Comparison of ENCODE assay signal across 11 cellular contexts in the genomic region with DNA sequence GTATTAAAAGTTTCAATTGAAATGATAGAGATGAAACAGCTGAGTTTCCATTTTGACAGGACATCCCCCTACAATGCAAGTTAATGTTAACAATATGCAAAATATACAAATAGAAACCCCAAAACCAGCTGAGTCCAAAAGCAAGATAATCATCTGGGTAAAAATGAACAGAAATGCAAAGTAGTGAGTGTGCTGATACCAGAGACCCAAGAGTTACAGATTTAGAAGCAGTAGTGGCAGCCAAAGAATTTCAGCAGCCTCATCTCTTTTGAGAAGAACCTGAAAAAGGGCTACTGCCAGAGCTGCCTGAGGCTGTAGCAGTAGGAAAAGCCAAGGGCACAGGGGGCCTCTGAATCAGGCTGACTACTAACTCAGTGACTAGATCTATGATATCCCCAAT.
A peak's percentile ranks its signal among the peaks of the same experiment; 100 is the strongest.
DNase-seq lines count a peak whose midpoint lies in the region; ATAC-seq and TF ChIP-seq lines count a peak whose summit lies in the region.
"Had no signal": no experiment of that assay in that cellular context is flagged by ENCODE, and none has a peak within 500 bp of the region (broad histone marks: within the 10 kb centered on the region; RNA-seq: fewer than 3 reads in every experiment).

No MANE protein-coding gene starts in this region.

- no peaks in the 10 kb centered on the region for H3K36me3 ChIP-seq in thoracic aorta

- H3K9me3 ChIP-seq in thoracic aorta: no peaks in the 10 kb centered on the region

- H3K4me3 ChIP-seq in coronary artery (no peak overlapping the region), thoracic aorta (peak overlapping the region; percentile 11)
- H3K4me3 ChIP-seq: K562 had no signal

- peaks cover 38 to 57% of the 10 kb centered on the region in 2 donors for H3K4me1 ChIP-seq in thoracic aorta (ENCODE audit: control insufficient read depth in 1 of 2, low read depth in 2 of 2)

- no peaks in the 10 kb centered on the region for H3K27me3 ChIP-seq in thoracic aorta (replicated peaks; ENCODE audit: insufficient read depth)

- TF ChIP-seq CTCF in coronary artery (IDR thresholded peaks at IDR 0.05) (no peak), thoracic aorta (IDR thresholded peaks at IDR 0.05) (no peak)

- H3K27ac ChIP-seq in coronary artery (peak overlapping the region; percentile 43 to 73), thoracic aorta (peak overlapping the region; percentile 67 to 81)
- H3K27ac ChIP-seq: VCaP had no signal

- peak; percentile 85 for ATAC-seq in GM19023 (IDR thresholded peaks at IDR 0.05; ENCODE audit: unreplicated experiment)
- ATAC-seq in HG02798 (IDR thresholded peaks at IDR 0.05; ENCODE audit: poor library complexity, unreplicated experiment): peak; percentile 78
- ATAC-seq in thoracic aorta (ENCODE audit: insufficient number of reproducible peaks, low FRiP score, low read depth): no peak
- ATAC-seq in HG02840 (IDR thresholded peaks at IDR 0.05; ENCODE audit: low FRiP score, unreplicated experiment): no peak
- ATAC-seq: K562 had no signal

- no peak for DNase-seq in coronary artery (ENCODE audit: low spot score)
- no peak for DNase-seq in thoracic aorta (ENCODE audit: low spot score)
- no peak for DNase-seq in stimulated activated naive CD4-positive, alpha-beta T cell treated with Interleukin-2 at 50 U/mL for 16 hours (lab: John Stamatoyannopoulos, UW)
- no peak for DNase-seq in GDM1 (lab: John Stamatoyannopoulos, UW)
- no peak for DNase-seq in cerebellar cortex (ENCODE audit: low spot score)
- DNase-seq: mesendoderm had no signal

Comparison
In these comparisons a context has a peak if more than half of its experiments do, and no peak if none do; other contexts are left out.
1. ATAC-seq: peak in GM19023 (single experiment) and HG02798 (single experiment); none in thoracic aorta (single experiment) and HG02840 (single experiment).